Comparison of ENCODE assay signal across 1 cellular context in genomic region chr14:100286484-100287191, GRCh38.
TF ChIP-seq lines count a peak whose summit lies in the region.

No MANE protein-coding gene starts in this region.

TF ChIP-seq in HepG2, 621 proteins besides CTCF, POLR2A, EP300 and RAD21:
- TF ChIP-seq KLF13 (CRISPR knock-in tag; IDR thresholded peaks at IDR 0.05) (0 out of 2 replicates have a peak, but pooled peaks have one; percentile 50), YEATS2 (CRISPR knock-in tag; IDR thresholded peaks at IDR 0.05; ENCODE audit: borderline replicate concordance) (no peak), MED13 (CRISPR knock-in tag; IDR thresholded peaks at IDR 0.05) (no peak), BRD4 (CRISPR knock-in tag; IDR thresholded peaks at IDR 0.05) (no peak), SETDB1 (CRISPR knock-in tag; IDR thresholded peaks at IDR 0.05; ENCODE audit: borderline replicate concordance) (no peak), XRCC5 (optimal IDR thresholded peaks at IDR 0.05; ENCODE audit: low read length) (no peak), ZNF253 (CRISPR knock-in tag; IDR thresholded peaks at IDR 0.05; ENCODE audit: borderline replicate concordance) (no peak), ZNF362 (CRISPR knock-in tag; IDR thresholded peaks at IDR 0.05; ENCODE audit: borderline replicate concordance) (no peak), AGO2 (optimal IDR thresholded peaks at IDR 0.05; ENCODE audit: low read depth, low read length) (no peak), ZNF629 (CRISPR knock-in tag; conservative IDR thresholded peaks at IDR 0.05) (no peak), ZNF232 (CRISPR knock-in tag; IDR thresholded peaks at IDR 0.05; ENCODE audit: borderline replicate concordance) (no peak), ZNF609 (CRISPR knock-in tag; IDR thresholded peaks at IDR 0.05; ENCODE audit: borderline replicate concordance) (no peak), GLMP (CRISPR knock-in tag; IDR thresholded peaks at IDR 0.05; ENCODE audit: borderline replicate concordance) (no peak), HMG20B (CRISPR knock-in tag; conservative IDR thresholded peaks at IDR 0.05) (no peak), ZNF7 (CRISPR knock-in tag; IDR thresholded peaks at IDR 0.05) (no peak), ZFP91 (CRISPR knock-in tag; IDR thresholded peaks at IDR 0.05; ENCODE audit: borderline replicate concordance) (0 out of 2 replicates have a peak, but pooled peaks have one; percentile 27), ZBTB21 (CRISPR knock-in tag; IDR thresholded peaks at IDR 0.05) (no peak), ZEB1 (IDR thresholded peaks at IDR 0.05; ENCODE audit: insufficient replicate concordance, low read depth) (no peak), MEIS1 (CRISPR knock-in tag; IDR thresholded peaks at IDR 0.05; ENCODE audit: borderline replicate concordance) (no peak), FOXP4 (CRISPR knock-in tag; IDR thresholded peaks at IDR 0.05) (no peak), PITX1 (CRISPR knock-in tag; IDR thresholded peaks at IDR 0.05) (no peak), ZNF687 (CRISPR knock-in tag; IDR thresholded peaks at IDR 0.05) (peak; percentile 31), ZNF674 (CRISPR knock-in tag; IDR thresholded peaks at IDR 0.05; ENCODE audit: low read depth) (0 out of 2 replicates have a peak, but pooled peaks have one; percentile 54), ZNF597 (CRISPR knock-in tag; IDR thresholded peaks at IDR 0.05) (no peak), HDAC1 (CRISPR knock-in tag; IDR thresholded peaks at IDR 0.05) (0 out of 2 replicates have a peak, but pooled peaks have one; percentile 32), MYC (CRISPR knock-in tag; IDR thresholded peaks at IDR 0.05; ENCODE audit: borderline replicate concordance) (no peak), ZNF329 (CRISPR knock-in tag; IDR thresholded peaks at IDR 0.05; ENCODE audit: low read depth) (no peak), STAT6 (CRISPR knock-in tag; IDR thresholded peaks at IDR 0.05; ENCODE audit: borderline replicate concordance) (no peak), MED8 (CRISPR knock-in tag; IDR thresholded peaks at IDR 0.05; ENCODE audit: insufficient replicate concordance) (no peak), SP2 (CRISPR knock-in tag; IDR thresholded peaks at IDR 0.05) (no peak)
